20 cellular contexts compared by ENCODE assay signal in the genomic region with DNA sequence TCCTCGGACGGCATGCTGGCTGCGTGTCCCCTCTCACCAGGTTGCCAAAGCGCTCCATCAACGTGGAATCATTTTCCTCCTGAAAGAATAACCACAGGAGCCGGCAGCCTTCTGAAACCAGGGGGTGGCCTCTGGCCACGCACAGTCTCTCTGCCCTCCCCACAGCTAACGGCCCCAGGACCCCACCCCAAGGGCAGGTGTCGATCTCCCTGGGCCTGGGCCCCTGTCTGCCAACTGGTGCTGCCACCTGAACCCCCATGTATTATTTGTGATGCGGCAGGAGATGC.
"Had no signal": no experiment of that assay in that cellular context is flagged by ENCODE, and none has a peak within 500 bp of the region (broad histone marks: within the 10 kb centered on the region; RNA-seq: fewer than 3 reads in every experiment).

No MANE protein-coding gene starts in this region.

- H3K4me3 ChIP-seq: MG63 had no signal

- DNase-seq: Karpas-422, KG1, MG63, NCI-H1092, NCI-H1105 treated with DMSO at 0.1 percent for 48 hours, NCI-H1417 treated with DMSO at 0.1 percent for 48 hours, NCI-H146, NCI-H187, NCI-H2029, NCI-H2081 treated with DMSO at 0.1 percent for 48 hours, NCI-H2171, NCI-H226, NCI-H446, NCI-H510A, NCI-H524 treated with DMSO at 0.1 percent for 48 hours, NCI-H774, RPMI8226, SHP77, SK-N-SH, SW 1271 had no signal

- H3K36me3 ChIP-seq: MG63 had no signal

- H3K27me3 ChIP-seq: MG63 had no signal

- H3K9me3 ChIP-seq: MG63, SK-N-SH had no signal
